In the genomic region with DNA sequence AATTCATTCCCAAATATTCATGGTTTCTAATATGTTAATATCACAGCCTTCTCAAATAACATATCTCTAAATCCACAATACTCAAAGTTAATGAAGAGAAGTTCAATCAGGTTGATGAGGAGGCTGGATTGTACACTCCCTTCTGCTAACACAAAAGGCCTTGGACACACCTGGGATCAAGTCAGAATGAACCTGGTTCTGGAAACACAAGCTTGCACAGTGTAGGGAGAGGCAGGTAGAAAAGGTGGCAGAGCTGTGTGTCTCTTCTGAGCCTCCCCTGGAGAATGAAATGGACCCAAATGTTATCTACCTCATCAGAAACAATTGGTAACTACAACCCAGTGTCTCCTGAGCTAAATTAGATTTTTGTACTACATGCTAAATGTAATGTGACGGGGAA, we compare ENCODE assay signal across 1 cellular context.
TF ChIP-seq lines count a peak whose summit lies in the region.

No MANE protein-coding gene starts in this region.

TF ChIP-seq in GM23338, 12 proteins besides CTCF, POLR2A, EP300 and RAD21 (continued from another document):
- TF ChIP-seq, protein P1, sequence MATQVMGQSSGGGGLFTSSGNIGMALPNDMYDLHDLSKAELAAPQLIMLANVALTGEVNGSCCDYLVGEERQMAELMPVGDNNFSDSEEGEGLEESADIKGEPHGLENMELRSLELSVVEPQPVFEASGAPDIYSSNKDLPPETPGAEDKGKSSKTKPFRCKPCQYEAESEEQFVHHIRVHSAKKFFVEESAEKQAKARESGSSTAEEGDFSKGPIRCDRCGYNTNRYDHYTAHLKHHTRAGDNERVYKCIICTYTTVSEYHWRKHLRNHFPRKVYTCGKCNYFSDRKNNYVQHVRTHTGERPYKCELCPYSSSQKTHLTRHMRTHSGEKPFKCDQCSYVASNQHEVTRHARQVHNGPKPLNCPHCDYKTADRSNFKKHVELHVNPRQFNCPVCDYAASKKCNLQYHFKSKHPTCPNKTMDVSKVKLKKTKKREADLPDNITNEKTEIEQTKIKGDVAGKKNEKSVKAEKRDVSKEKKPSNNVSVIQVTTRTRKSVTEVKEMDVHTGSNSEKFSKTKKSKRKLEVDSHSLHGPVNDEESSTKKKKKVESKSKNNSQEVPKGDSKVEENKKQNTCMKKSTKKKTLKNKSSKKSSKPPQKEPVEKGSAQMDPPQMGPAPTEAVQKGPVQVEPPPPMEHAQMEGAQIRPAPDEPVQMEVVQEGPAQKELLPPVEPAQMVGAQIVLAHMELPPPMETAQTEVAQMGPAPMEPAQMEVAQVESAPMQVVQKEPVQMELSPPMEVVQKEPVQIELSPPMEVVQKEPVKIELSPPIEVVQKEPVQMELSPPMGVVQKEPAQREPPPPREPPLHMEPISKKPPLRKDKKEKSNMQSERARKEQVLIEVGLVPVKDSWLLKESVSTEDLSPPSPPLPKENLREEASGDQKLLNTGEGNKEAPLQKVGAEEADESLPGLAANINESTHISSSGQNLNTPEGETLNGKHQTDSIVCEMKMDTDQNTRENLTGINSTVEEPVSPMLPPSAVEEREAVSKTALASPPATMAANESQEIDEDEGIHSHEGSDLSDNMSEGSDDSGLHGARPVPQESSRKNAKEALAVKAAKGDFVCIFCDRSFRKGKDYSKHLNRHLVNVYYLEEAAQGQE (IDR thresholded peaks at IDR 0.05; ENCODE audit: unreplicated experiment): no peak
- no peak for TF ChIP-seq STAT1 (IDR thresholded peaks at IDR 0.05; ENCODE audit: unreplicated experiment)
- no peak for TF ChIP-seq CREB1 (CRISPR knock-in tag; IDR thresholded peaks at IDR 0.05; ENCODE audit: low read depth)
- TF ChIP-seq JUNB (IDR thresholded peaks at IDR 0.05; ENCODE audit: unreplicated experiment): no peak
- TF ChIP-seq, protein P2, sequence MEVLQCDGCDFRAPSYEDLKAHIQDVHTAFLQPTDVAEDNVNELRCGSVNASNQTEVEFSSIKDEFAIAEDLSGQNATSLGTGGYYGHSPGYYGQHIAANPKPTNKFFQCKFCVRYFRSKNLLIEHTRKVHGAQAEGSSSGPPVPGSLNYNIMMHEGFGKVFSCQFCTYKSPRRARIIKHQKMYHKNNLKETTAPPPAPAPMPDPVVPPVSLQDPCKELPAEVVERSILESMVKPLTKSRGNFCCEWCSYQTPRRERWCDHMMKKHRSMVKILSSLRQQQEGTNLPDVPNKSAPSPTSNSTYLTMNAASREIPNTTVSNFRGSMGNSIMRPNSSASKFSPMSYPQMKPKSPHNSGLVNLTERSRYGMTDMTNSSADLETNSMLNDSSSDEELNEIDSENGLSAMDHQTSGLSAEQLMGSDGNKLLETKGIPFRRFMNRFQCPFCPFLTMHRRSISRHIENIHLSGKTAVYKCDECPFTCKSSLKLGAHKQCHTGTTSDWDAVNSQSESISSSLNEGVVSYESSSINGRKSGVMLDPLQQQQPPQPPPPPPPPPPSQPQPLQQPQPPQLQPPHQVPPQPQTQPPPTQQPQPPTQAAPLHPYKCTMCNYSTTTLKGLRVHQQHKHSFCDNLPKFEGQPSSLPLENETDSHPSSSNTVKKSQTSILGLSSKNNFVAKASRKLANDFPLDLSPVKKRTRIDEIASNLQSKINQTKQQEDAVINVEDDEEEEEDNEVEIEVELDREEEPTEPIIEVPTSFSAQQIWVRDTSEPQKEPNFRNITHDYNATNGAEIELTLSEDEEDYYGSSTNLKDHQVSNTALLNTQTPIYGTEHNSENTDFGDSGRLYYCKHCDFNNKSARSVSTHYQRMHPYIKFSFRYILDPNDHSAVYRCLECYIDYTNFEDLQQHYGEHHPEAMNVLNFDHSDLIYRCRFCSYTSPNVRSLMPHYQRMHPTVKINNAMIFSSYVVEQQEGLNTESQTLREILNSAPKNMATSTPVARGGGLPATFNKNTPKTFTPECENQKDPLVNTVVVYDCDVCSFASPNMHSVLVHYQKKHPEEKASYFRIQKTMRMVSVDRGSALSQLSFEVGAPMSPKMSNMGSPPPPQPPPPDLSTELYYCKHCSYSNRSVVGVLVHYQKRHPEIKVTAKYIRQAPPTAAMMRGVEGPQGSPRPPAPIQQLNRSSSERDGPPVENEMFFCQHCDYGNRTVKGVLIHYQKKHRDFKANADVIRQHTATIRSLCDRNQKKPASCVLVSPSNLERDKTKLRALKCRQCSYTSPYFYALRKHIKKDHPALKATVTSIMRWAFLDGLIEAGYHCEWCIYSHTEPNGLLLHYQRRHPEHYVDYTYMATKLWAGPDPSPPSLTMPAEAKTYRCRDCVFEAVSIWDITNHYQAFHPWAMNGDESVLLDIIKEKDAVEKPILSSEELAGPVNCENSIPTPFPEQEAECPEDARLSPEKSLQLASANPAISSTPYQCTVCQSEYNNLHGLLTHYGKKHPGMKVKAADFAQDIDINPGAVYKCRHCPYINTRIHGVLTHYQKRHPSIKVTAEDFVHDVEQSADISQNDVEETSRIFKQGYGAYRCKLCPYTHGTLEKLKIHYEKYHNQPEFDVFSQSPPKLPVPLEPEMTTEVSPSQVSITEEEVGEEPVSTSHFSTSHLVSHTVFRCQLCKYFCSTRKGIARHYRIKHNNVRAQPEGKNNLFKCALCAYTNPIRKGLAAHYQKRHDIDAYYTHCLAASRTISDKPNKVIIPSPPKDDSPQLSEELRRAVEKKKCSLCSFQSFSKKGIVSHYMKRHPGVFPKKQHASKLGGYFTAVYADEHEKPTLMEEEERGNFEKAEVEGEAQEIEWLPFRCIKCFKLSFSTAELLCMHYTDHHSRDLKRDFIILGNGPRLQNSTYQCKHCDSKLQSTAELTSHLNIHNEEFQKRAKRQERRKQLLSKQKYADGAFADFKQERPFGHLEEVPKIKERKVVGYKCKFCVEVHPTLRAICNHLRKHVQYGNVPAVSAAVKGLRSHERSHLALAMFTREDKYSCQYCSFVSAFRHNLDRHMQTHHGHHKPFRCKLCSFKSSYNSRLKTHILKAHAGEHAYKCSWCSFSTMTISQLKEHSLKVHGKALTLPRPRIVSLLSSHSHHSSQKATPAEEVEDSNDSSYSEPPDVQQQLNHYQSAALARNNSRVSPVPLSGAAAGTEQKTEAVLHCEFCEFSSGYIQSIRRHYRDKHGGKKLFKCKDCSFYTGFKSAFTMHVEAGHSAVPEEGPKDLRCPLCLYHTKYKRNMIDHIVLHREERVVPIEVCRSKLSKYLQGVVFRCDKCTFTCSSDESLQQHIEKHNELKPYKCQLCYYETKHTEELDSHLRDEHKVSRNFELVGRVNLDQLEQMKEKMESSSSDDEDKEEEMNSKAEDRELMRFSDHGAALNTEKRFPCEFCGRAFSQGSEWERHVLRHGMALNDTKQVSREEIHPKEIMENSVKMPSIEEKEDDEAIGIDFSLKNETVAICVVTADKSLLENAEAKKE (CRISPR knock-in tag; IDR thresholded peaks at IDR 0.05): no peak
- TF ChIP-seq EZH2phosphoT487 (IDR thresholded peaks at IDR 0.05; ENCODE audit: unreplicated experiment): no peak
- TF ChIP-seq ZNF331 (CRISPR knock-in tag; IDR thresholded peaks at IDR 0.05; ENCODE audit: low read depth): no peak
- no peak for TF ChIP-seq EZH2 (IDR thresholded peaks at IDR 0.05; ENCODE audit: low read depth, unreplicated experiment)
